Comparison of ENCODE assay signal across 8 cellular contexts in the genomic region with DNA sequence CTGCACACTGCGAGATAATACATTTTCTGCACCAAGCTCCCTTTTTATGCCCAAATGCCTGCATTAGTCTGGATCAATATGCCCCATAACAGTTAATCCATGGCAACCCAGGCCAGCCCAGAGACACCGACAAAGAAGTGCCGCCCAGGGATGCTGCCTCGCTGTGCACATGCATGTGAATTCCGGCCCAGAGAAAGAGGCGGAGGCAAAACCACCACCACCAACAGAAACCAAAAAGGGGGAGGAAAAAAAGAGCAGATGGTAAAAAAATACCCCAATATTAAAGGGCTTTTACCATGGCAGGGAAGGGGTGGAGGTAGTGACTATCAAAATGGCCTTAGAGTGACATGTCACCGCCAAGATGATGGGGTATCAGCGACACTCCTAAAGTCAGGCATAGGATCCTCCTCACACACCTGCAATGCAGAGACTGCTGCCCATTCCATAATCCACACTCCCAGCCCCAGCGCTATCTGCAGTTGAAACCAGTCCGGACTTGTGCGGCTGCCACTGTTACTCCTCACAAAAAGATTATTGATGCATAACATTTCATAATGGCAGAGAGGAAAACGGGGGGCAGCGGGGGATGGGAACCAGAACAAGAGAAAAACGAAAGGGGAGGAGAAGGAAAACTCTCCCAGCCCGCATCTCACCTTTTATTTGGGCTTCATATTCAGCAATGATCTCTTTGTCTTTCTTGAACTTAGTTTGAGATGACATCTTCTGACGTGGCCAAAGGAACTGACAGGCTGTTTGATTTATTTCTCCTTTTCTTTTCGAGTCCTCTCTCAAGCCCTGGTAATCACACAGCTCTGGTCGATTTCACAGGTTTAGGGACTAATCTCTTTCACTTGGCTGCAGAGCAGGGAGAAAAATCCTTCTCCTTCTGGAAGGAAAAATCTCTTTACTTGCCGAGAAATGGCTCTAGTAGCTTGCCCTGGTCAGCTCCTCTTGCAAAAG. TPM values are rescaled to one million over a fixed set of nuclear protein-coding genes. Genes with fewer than 3 reads are reported as not detected.
DNase-seq lines count a peak whose midpoint lies in the region; ATAC-seq lines count a peak whose summit lies in the region.

No MANE protein-coding gene starts in this region.

- DNase-seq in DMS153 treated with DMSO at 0.1 percent for 48 hours (lab: John Stamatoyannopoulos, UW; ENCODE audit: unreplicated experiment) (peak; percentile 2), DMS153 (lab: John Stamatoyannopoulos, UW) (no peak), NCI-H2171 treated with DMSO at 0.1 percent for 48 hours (lab: John Stamatoyannopoulos, UW) (peak; percentile 64), cerebellum (ENCODE audit: low spot score) (peak; percentile 50), GOT3 (lab: John Stamatoyannopoulos, UW) (no peak)
- DNase-seq in central memory CD4-positive, alpha-beta T cell = no peak

- no peaks in the 10 kb centered on the region for H3K9me3 ChIP-seq in muscle layer of duodenum (ENCODE audit: control insufficient read depth in 1 of 2, low read length in 2 of 2)

- no peaks in the 10 kb centered on the region for H3K36me3 ChIP-seq in muscle layer of duodenum (ENCODE audit: control insufficient read depth in 1 of 2, insufficient read depth in 2 of 2, low read length in 2 of 2)

- H3K4me1 ChIP-seq in muscle layer of duodenum (ENCODE audit: control insufficient read depth in 1 of 2, insufficient read depth in 2 of 2, low read length in 2 of 2) = peaks cover 4 to 27% of the 10 kb centered on the region in 2 donors

- H3K27ac ChIP-seq in muscle layer of duodenum (ENCODE audit: low read length) = no peak overlapping the region

- ATAC-seq in HG03439 (IDR thresholded peaks at IDR 0.05; ENCODE audit: unreplicated experiment) = no peak

- H3K27me3 ChIP-seq in muscle layer of duodenum (ENCODE audit: low read depth, low read length) = no peaks in the 10 kb centered on the region

- H3K4me3 ChIP-seq in muscle layer of duodenum (ENCODE audit: low read depth in 1 of 2, low read length in 2 of 2) = peak overlapping the region; percentile 65 to 66

RNA-seq across cellular contexts. Expression of a gene that starts 0.9 kb away (rescaled TPM):
- total RNA-seq in cerebellum = 130 TPM

Comparison
In these comparisons a context has a peak if more than half of its experiments do, and no peak if none do; other contexts are left out.
1. DNase-seq: peak in DMS153 treated with DMSO at 0.1 percent for 48 hours (single experiment), NCI-H2171 treated with DMSO at 0.1 percent for 48 hours (single experiment) and cerebellum (single experiment); none in DMS153 (single experiment), GOT3 (single experiment) and central memory CD4-positive, alpha-beta T cell (single experiment).